9 cellular contexts compared by ENCODE assay signal in genomic region chr4:54539500-54540029, GRCh38.
A peak's percentile ranks its signal among the peaks of the same experiment; 100 is the strongest.
DNase-seq lines count a peak whose midpoint lies in the region; ATAC-seq and TF ChIP-seq lines count a peak whose summit lies in the region.
"Had no signal": no experiment of that assay in that cellular context is flagged by ENCODE, and none has a peak within 500 bp of the region (broad histone marks: within the 10 kb centered on the region; RNA-seq: fewer than 3 reads in every experiment).

No MANE protein-coding gene starts in this region.

- peaks cover 2 to 11% (median 3%) of the 10 kb centered on the region in 4 donors for H3K4me1 Mint-ChIP-seq in naive thymus-derived CD8-positive, alpha-beta T cell

- peak overlapping the region in 6 of 10 donors; percentile 12 to 49 (median 26) for H3K4me3 Mint-ChIP-seq in naive thymus-derived CD8-positive, alpha-beta T cell
- H3K4me3 Mint-ChIP-seq: memory B cell had no signal

- H3K9me3 Mint-ChIP-seq in naive thymus-derived CD8-positive, alpha-beta T cell = peaks cover 0 to 5% (median 0%) of the 10 kb centered on the region in 9 donors
- H3K9me3 Mint-ChIP-seq: memory B cell had no signal

- POLR2A ChIA-PET in naive thymus-derived CD8-positive, alpha-beta T cell (lab: Charles Lee) = no interaction called here

- peak overlapping the region in 1 of 10 donors; percentile 31 for H3K27ac Mint-ChIP-seq in naive thymus-derived CD8-positive, alpha-beta T cell
- H3K27ac Mint-ChIP-seq: memory B cell had no signal

- H3K27me3 ChIP-seq in HL-60 (ENCODE audit: insufficient read depth, poor library complexity, severe bottlenecking) = no peaks in the 10 kb centered on the region

- 0 out of 2 replicates have a peak overlapping the region, but pooled peaks have one; percentile 18 for H3K4me3 ChIP-seq in HL-60 (replicated peaks; ENCODE audit: insufficient read depth, low read length)
- H3K4me3 ChIP-seq in fibroblast of villous mesenchyme (ENCODE audit: low read depth, low read length) = peak overlapping the region; percentile 54

- ATAC-seq in naive thymus-derived CD8-positive, alpha-beta T cell = no peak
- ATAC-seq in HG03196 (IDR thresholded peaks at IDR 0.05; ENCODE audit: unreplicated experiment) (no peak), GM19351 (IDR thresholded peaks at IDR 0.05; ENCODE audit: unreplicated experiment) (no peak), HG03378 (IDR thresholded peaks at IDR 0.05; ENCODE audit: unreplicated experiment) (no peak)

- DNase-seq in COLO668 (lab: John Stamatoyannopoulos, UW; ENCODE audit: unreplicated experiment) (peak; percentile 73), HL-60 (ENCODE audit: low read depth in 1 of 2, low spot score in 1 of 2) (peak in 1 of 2 experiments; percentile 26), SW480 (ENCODE audit: low spot score) (peak; percentile 34), fibroblast of villous mesenchyme (ENCODE audit: low read depth) (peak; percentile 30)
- DNase-seq in naive thymus-derived CD8-positive, alpha-beta T cell = no peak

- peaks cover 5 to 29% (median 21%) of the 10 kb centered on the region in 5 donors for H3K27me3 Mint-ChIP-seq in naive thymus-derived CD8-positive, alpha-beta T cell

- no peak overlapping the region for H3K27ac ChIP-seq in HL-60 (replicated peaks)

- H3K36me3 Mint-ChIP-seq in naive thymus-derived CD8-positive, alpha-beta T cell = no peaks in the 10 kb centered on the region
- H3K36me3 Mint-ChIP-seq: memory B cell had no signal

- TF ChIP-seq CTCF in HL-60 (IDR thresholded peaks at IDR 0.05; ENCODE audit: insufficient read depth, low read length) (no peak), fibroblast of villous mesenchyme (IDR thresholded peaks at IDR 0.05; ENCODE audit: insufficient read depth, low read depth, low read length) (no peak)

Comparison
In these comparisons a context has a peak if more than half of its experiments do, and no peak if none do; other contexts are left out.
1. DNase-seq: peak in COLO668 (single experiment), SW480 (single experiment) and fibroblast of villous mesenchyme (single experiment); none in naive thymus-derived CD8-positive, alpha-beta T cell (0 of 10).